In the genomic region with DNA sequence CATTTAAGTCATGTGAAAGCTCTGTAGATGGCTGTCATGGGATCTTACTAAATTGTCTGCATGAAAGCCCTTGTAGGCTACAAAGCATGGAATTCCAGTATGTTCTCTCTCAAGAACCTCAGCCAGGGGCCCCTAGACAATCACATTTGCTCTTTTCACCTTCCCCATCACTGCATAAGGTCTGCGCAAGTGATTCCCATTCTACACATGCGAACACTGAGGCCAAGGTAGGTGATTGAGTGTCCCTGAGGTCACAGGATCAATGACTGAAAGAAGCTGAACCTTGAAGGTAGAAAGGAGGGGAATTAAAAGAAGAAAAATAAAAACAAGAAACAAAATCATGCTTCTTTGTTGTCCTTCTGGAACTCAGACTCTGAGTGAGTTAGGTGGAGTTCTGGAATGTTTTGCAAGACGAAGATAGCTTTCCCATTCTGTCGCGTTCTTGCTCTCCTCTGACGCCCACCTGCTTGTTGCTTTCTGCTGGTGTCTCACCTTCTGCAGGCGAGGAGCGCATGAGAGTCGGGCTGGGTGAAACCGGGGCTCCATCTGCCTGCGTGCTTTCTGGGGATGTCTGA, we compare ENCODE assay signal across 9 cellular contexts.
DNase-seq lines count a peak whose midpoint lies in the region; ATAC-seq and TF ChIP-seq lines count a peak whose summit lies in the region.
"Had no signal": no experiment of that assay in that cellular context is flagged by ENCODE, and none has a peak within 500 bp of the region (broad histone marks: within the 10 kb centered on the region; RNA-seq: fewer than 3 reads in every experiment).

No MANE protein-coding gene starts in this region.

- 80% methylated on average over 11 of the region's 11 CpGs for WGBS in mesenchymal stem cell
- 24% methylated on average over 11 of the region's 11 CpGs for WGBS in suprapubic skin

- no peak overlapping the region for H2BK15ac ChIP-seq in mesenchymal stem cell (ENCODE audit: low read depth, poor library complexity, severe bottlenecking)

- H3K4me3 ChIP-seq in HEK293 (ENCODE audit: low read depth, low read length) (no peak overlapping the region), mesenchymal stem cell (ENCODE audit: insufficient read depth in 1 of 2, low read depth in 1 of 2, low read length in 2 of 2) (peak overlapping the region in 1 of 2 experiments; percentile 71), suprapubic skin (peak overlapping the region; percentile 27)

- H2AK5ac ChIP-seq in mesenchymal stem cell (ENCODE audit: low read length, severe bottlenecking) = no peak overlapping the region

- H3K9me3 ChIP-seq in HEK293 (ENCODE audit: control insufficient read depth, insufficient read depth, low read depth, low read length) = no peaks in the 10 kb centered on the region
- H3K9me3 ChIP-seq in mesenchymal stem cell (ENCODE audit: control insufficient read depth, low read length) = no peaks in the 10 kb centered on the region
- no peaks in the 10 kb centered on the region for H3K9me3 ChIP-seq in suprapubic skin

- no peak for TF ChIP-seq CTCF in HEK293 (tag by site-specific recombination; IDR thresholded peaks at IDR 0.05)
- TF ChIP-seq CTCF in suprapubic skin (IDR thresholded peaks at IDR 0.05) = no peak

- H3K4me2 ChIP-seq in mesenchymal stem cell (ENCODE audit: low read length, poor library complexity, severe bottlenecking) = peak overlapping the region; percentile 50

- H4K8ac ChIP-seq in mesenchymal stem cell (ENCODE audit: low read length) = no peak overlapping the region

- H2BK5ac ChIP-seq in mesenchymal stem cell (ENCODE audit: low read depth, low read length, poor library complexity, severe bottlenecking) = no peak overlapping the region

- DNase-seq in caudate nucleus (lab: John Stamatoyannopoulos, UW) (peak in 1 of 61 donors; percentile 51), mesenchymal stem cell (no peak), suprapubic skin (ENCODE audit: low spot score in 2 of 2) (no peak), Ammon's horn (ENCODE audit: low spot score) (no peak)
- no peak for DNase-seq in stimulated activated CD4-positive, alpha-beta T cell treated with anti-CD3 and anti-CD28 coated beads, Interleukin-4, amount 100 ng/mL, for 1 hour
- DNase-seq: activated gamma-delta T cell treated with Interleukin-2 at 50 U/mL for 16 hours had no signal

- CTCF ChIA-PET in HEK293 (lab: Yijun Ruan, JAX) = interaction anchor here (1.2 kb wide), 1 partner anchor 48 kb away, joined by 3 read pairs; no protein-coding TSS in a partner anchor

- H3K4me1 ChIP-seq in HEK293 (ENCODE audit: control insufficient read depth, insufficient read depth, low read length) (no peaks in the 10 kb centered on the region), mesenchymal stem cell (ENCODE audit: control insufficient read depth, insufficient read depth, low read depth, low read length) (peaks cover 18% of the 10 kb centered on the region), suprapubic skin (peaks cover 28% of the 10 kb centered on the region)

- POLR2A ChIA-PET in HEK293 (lab: Yijun Ruan, JAX) = no interaction called here

- H3K23ac ChIP-seq in mesenchymal stem cell (ENCODE audit: low read length in 2 of 2) = no peak overlapping the region

- H2AFZ ChIP-seq in mesenchymal stem cell (ENCODE audit: low read depth, low read length) = no peak overlapping the region

- no peak overlapping the region for H2BK120ac ChIP-seq in mesenchymal stem cell (ENCODE audit: low read depth, low read length)

- TF ChIP-seq POLR2A in suprapubic skin (IDR thresholded peaks at IDR 0.05) = no peak

- TF ChIP-seq EP300 in suprapubic skin (IDR thresholded peaks at IDR 0.05) = no peak

- no peak overlapping the region for H3K4ac ChIP-seq in mesenchymal stem cell (ENCODE audit: low read depth in 1 of 2, low read length in 2 of 2)

- H3K79me1 ChIP-seq in mesenchymal stem cell (replicated peaks; ENCODE audit: low read length, poor library complexity, severe bottlenecking) = no peaks in the 10 kb centered on the region

- H3K27ac ChIP-seq in HEK293 (ENCODE audit: extremely low read depth, low read depth, low read length) (no peak overlapping the region), caudate nucleus (ENCODE audit: low read depth, low read length) (peak overlapping the region; percentile 22), mesenchymal stem cell (ENCODE audit: low read length, poor library complexity, severe bottlenecking) (no peak overlapping the region), suprapubic skin (peak overlapping the region; percentile 51)

- H3K27me3 ChIP-seq in mesenchymal stem cell (ENCODE audit: control insufficient read depth in 1 of 2, insufficient read depth in 1 of 2, low read length in 2 of 2) = peaks cover 0 to 11% of the 10 kb centered on the region in 2 experiments
- H3K27me3 ChIP-seq in suprapubic skin = no peaks in the 10 kb centered on the region

- H3K9ac ChIP-seq in mesenchymal stem cell (ENCODE audit: low read length) = peak overlapping the region; percentile 75

- no peak for ATAC-seq in GM19023 (IDR thresholded peaks at IDR 0.05; ENCODE audit: unreplicated experiment)
- ATAC-seq in GM21381 (IDR thresholded peaks at IDR 0.05; ENCODE audit: unreplicated experiment) = no peak

- H3K36me3 ChIP-seq in HEK293 (ENCODE audit: control insufficient read depth in 2 of 2, insufficient read depth in 1 of 2, low read length in 2 of 2) (no peaks in the 10 kb centered on the region), mesenchymal stem cell (ENCODE audit: control insufficient read depth in 1 of 2, insufficient read depth in 2 of 2, low read depth in 1 of 2, low read length in 2 of 2) (no peaks in the 10 kb centered on the region), suprapubic skin (no peaks in the 10 kb centered on the region)

- H4K91ac ChIP-seq in mesenchymal stem cell (ENCODE audit: low read length) = no peak overlapping the region

- no peak overlapping the region for H3K14ac ChIP-seq in mesenchymal stem cell (ENCODE audit: low read length in 2 of 2)

- H3K18ac ChIP-seq in mesenchymal stem cell (ENCODE audit: low read depth in 1 of 2, low read length in 2 of 2) = no peak overlapping the region

- H2BK12ac ChIP-seq in mesenchymal stem cell (ENCODE audit: low read length in 2 of 2) = no peak overlapping the region

TF ChIP-seq in HEK293, 187 proteins besides CTCF, POLR2A, EP300 and RAD21:
- TF ChIP-seq ZNF184 (tag by site-specific recombination; IDR thresholded peaks at IDR 0.05) = no peak
- TF ChIP-seq ZNF175 (tag by site-specific recombination; IDR thresholded peaks at IDR 0.05) = no peak
- peak; percentile 99 for TF ChIP-seq ZNF239 (tag by site-specific recombination; IDR thresholded peaks at IDR 0.05)
- TF ChIP-seq ZNF670 (tag by site-specific recombination; IDR thresholded peaks at IDR 0.05; ENCODE audit: low read depth) = no peak
- TF ChIP-seq GLI2 (tag by site-specific recombination; IDR thresholded peaks at IDR 0.05; ENCODE audit: borderline replicate concordance, low read depth) = no peak
- TF ChIP-seq YY1 (tag by site-specific recombination; IDR thresholded peaks at IDR 0.05) = no peak
- TF ChIP-seq, protein P1, sequence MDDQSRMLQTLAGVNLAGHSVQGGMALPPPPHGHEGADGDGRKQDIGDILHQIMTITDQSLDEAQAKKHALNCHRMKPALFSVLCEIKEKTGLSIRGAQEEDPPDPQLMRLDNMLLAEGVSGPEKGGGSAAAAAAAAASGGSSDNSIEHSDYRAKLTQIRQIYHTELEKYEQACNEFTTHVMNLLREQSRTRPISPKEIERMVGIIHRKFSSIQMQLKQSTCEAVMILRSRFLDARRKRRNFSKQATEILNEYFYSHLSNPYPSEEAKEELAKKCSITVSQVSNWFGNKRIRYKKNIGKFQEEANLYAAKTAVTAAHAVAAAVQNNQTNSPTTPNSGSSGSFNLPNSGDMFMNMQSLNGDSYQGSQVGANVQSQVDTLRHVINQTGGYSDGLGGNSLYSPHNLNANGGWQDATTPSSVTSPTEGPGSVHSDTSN (CRISPR knock-in tag; IDR thresholded peaks at IDR 0.05) = no peak

Comparison
In these comparisons a context has a peak if more than half of its experiments do, and no peak if none do; other contexts are left out.
1. H3K27ac ChIP-seq: peak in caudate nucleus (single experiment) and suprapubic skin (single experiment); none in HEK293 (single experiment) and mesenchymal stem cell (single experiment).